In genomic region chr3:18288243-18288642, GRCh38 we compare ENCODE assay signal across 12 cellular contexts.
"Had no signal": no experiment of that assay in that cellular context is flagged by ENCODE, and none has a peak within 500 bp of the region (broad histone marks: within the 10 kb centered on the region; RNA-seq: fewer than 3 reads in every experiment).

No MANE protein-coding gene starts in this region.

- DNase-seq: activated CD4-positive, CD25-positive, alpha-beta regulatory T cell treated with anti-CD3 and anti-CD28 coated beads, Interleukin-2, amount 50 U/mL, for 72 hours; activated CD8-positive, alpha-beta memory T cell treated with anti-CD3 and anti-CD28 coated beads for 24 hours; activated CD8-positive, alpha-beta memory T cell treated with anti-CD3 and anti-CD28 coated beads, Interleukin-2, amount 50 U/mL, for 48 hours; activated gamma-delta T cell; activated T-cell treated with anti-CD3 and anti-CD28 coated beads, Interleukin-2, amount 50 U/mL, for 48 hours; effector CD4-positive, alpha-beta T cell; head of caudate nucleus; lower lobe of right lung; natural killer cell; sigmoid colon; stimulated activated CD4-positive, alpha-beta T cell treated with anti-CD3 and anti-CD28 coated beads, Interleukin-4, amount 100 ng/mL, for 4 hours; testis had no signal
